In the genomic region with DNA sequence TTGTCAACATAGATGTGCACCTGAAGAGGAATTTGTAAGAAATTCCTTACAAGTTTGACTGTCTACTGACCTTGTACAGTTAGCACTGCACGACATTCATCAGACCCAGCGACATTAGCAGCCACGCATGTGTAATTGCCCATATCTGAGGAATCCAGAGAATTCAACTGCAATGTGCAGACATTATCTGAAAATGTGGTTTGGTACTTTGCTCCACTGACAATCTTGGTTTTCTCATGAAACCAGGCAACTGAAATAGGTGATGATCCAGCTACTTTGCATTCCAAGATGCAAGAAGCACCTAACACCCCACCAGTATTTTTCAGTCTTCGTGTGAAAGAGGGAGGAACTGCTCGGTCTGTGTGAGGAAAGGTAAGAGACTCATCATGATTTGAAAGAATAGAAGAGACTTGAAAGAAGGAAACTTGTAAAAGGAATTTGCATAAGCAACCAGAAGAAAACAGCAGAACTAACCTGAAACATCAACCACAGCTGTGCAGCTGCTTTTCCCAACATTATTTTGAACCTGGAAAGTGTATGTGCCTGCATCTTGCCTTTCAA, we compare ENCODE assay signal across 20 cellular contexts.
A peak's percentile ranks its signal among the peaks of the same experiment; 100 is the strongest.
DNase-seq lines count a peak whose midpoint lies in the region; ATAC-seq and TF ChIP-seq lines count a peak whose summit lies in the region.
"Had no signal": no experiment of that assay in that cellular context is flagged by ENCODE, and none has a peak within 500 bp of the region (broad histone marks: within the 10 kb centered on the region; RNA-seq: fewer than 3 reads in every experiment).

No MANE protein-coding gene starts in this region.

- H3F3A ChIP-seq in MM.1S (ENCODE audit: insufficient read depth, low read length): no peaks in the 10 kb centered on the region

- peak; percentile 62 for DNase-seq in OCI-M1 (lab: John Stamatoyannopoulos, UW)
- DNase-seq in psoas muscle: no peak
- DNase-seq in mucosa of descending colon: no peak
- DNase-seq in MM.1S: no peak
- DNase-seq in HCEC 1CT: no peak
- DNase-seq: C1 segment of cervical spinal cord; CD4-positive, alpha-beta memory T cell; COR-L47; IMR-90; NCI-H1048; NCI-H1417; NCI-H1694; NCI-H2081; NCI-H2227 treated with DMSO at 0.1 percent for 48 hours; NCI-H526 treated with DMSO at 0.1 percent for 48 hours; SK-N-SH; SW 1271 had no signal

- H3K27ac ChIP-seq in psoas muscle: peak overlapping the region; percentile 50
- no peak overlapping the region for H3K27ac ChIP-seq in MM.1S (ENCODE audit: low read length)
- H3K27ac ChIP-seq: KMS-11 had no signal

- no peaks in the 10 kb centered on the region for H3K27me3 ChIP-seq in psoas muscle (ENCODE audit: insufficient read depth in 3 of 3, low read length in 2 of 3)
- H3K27me3 ChIP-seq in MM.1S (replicated peaks; ENCODE audit: insufficient read depth, low read length): no peaks in the 10 kb centered on the region

- peaks cover 20 to 100% of the 10 kb centered on the region in 2 donors for H3K36me3 ChIP-seq in psoas muscle (ENCODE audit: insufficient read depth in 1 of 2, low read depth in 1 of 2)
- no peaks in the 10 kb centered on the region for H3K36me3 ChIP-seq in mucosa of descending colon (ENCODE audit: low read depth)
- H3K36me3 ChIP-seq in MM.1S (replicated peaks; ENCODE audit: insufficient read depth, low read length): no peaks in the 10 kb centered on the region

- H3K4me2 ChIP-seq in MM.1S (ENCODE audit: low read depth, low read length): no peak overlapping the region
- H3K4me2 ChIP-seq: KMS-11, SK-N-SH had no signal

- no peaks in the 10 kb centered on the region for H3K9me2 ChIP-seq in MM.1S (replicated peaks; ENCODE audit: insufficient read depth, low read length)
- H3K9me2 ChIP-seq: SK-N-SH had no signal

- ATAC-seq in GM19324 (IDR thresholded peaks at IDR 0.05; ENCODE audit: low FRiP score, unreplicated experiment) (peak; percentile 82), GM21717 (IDR thresholded peaks at IDR 0.05; ENCODE audit: unreplicated experiment) (peak; percentile 59), psoas muscle (peak in 2 of 4 donors; percentile 0 to 1), mucosa of descending colon (no peak)

- intact Hi-C loops in psoas muscle (cut with DNase I) (no loop called here), mucosa of descending colon (cut with DNase I, micrococcal nuclease) (no loop called here)

- no peak overlapping the region for H2AFZ ChIP-seq in MM.1S (ENCODE audit: low read length)

- no peak overlapping the region for H3K9ac ChIP-seq in MM.1S (ENCODE audit: low read length)
- H3K9ac ChIP-seq: KMS-11, SK-N-SH had no signal

- no peak for TF ChIP-seq CTCF in psoas muscle (IDR thresholded peaks at IDR 0.05)
- TF ChIP-seq CTCF in mucosa of descending colon (IDR thresholded peaks at IDR 0.05): no peak
- TF ChIP-seq CTCF in MM.1S (IDR thresholded peaks at IDR 0.05; ENCODE audit: low read length): no peak

- no peaks in the 10 kb centered on the region for H4K20me1 ChIP-seq in MM.1S (ENCODE audit: insufficient read depth, low read length)

- 42 to 71% (median 49%) methylated on average over 5 of the region's 5 CpGs for WGBS in psoas muscle, 3 donors

- H3K9me3 ChIP-seq in psoas muscle (no peaks in the 10 kb centered on the region), mucosa of descending colon (no peaks in the 10 kb centered on the region), MM.1S (replicated peaks; ENCODE audit: insufficient read depth, low read length) (no peaks in the 10 kb centered on the region)
- H3K9me3 ChIP-seq: SK-N-SH had no signal

- peaks cover 80% of the 10 kb centered on the region for H3K4me1 ChIP-seq in psoas muscle
- no peaks in the 10 kb centered on the region for H3K4me1 ChIP-seq in mucosa of descending colon (ENCODE audit: low read depth)
- H3K4me1 ChIP-seq in MM.1S (ENCODE audit: low read length): no peaks in the 10 kb centered on the region

- H3K4me3 ChIP-seq in psoas muscle: no peak overlapping the region
- no peak overlapping the region for H3K4me3 ChIP-seq in mucosa of descending colon
- H3K4me3 ChIP-seq in MM.1S (ENCODE audit: low read length): no peak overlapping the region

- H3K79me2 ChIP-seq in MM.1S (ENCODE audit: low read length): no peaks in the 10 kb centered on the region
